27 cellular contexts compared by ENCODE assay signal in genomic region chr15:91946075-91946474, GRCh38.
DNase-seq lines count a peak whose midpoint lies in the region; ATAC-seq and TF ChIP-seq lines count a peak whose summit lies in the region.
"Had no signal": no experiment of that assay in that cellular context is flagged by ENCODE, and none has a peak within 500 bp of the region (broad histone marks: within the 10 kb centered on the region; RNA-seq: fewer than 3 reads in every experiment).

No MANE protein-coding gene starts in this region.

- no peak for DNase-seq in CD14-positive monocyte (ENCODE audit: low spot score)
- DNase-seq in coronary artery (ENCODE audit: low spot score): no peak
- no peak for DNase-seq in neural progenitor cell (ENCODE audit: low spot score)
- DNase-seq in HCEC 1CT: no peak
- DNase-seq: activated CD4-positive, alpha-beta T cell treated with anti-CD3 and anti-CD28 coated beads for 48 hours; CD4-positive, alpha-beta T cell; effector CD4-positive, alpha-beta T cell; erythroblast; foreskin melanocyte; kidney; mesendoderm; MG63; naive thymus-derived CD4-positive, alpha-beta T cell; NCI-H1436 treated with DMSO at 0.1 percent for 48 hours; NCI-H2171; NCI-H748 treated with DMSO at 0.1 percent for 48 hours; OCI-M1; pancreas; stimulated activated CD4-positive, alpha-beta T cell treated with anti-CD3 and anti-CD28 coated beads, Interleukin-15, amount 100 ng/mL, for 24 hours; uterus had no signal

- no peaks in the 10 kb centered on the region for H3K27me3 ChIP-seq in neutrophil
- no peaks in the 10 kb centered on the region for H3K27me3 ChIP-seq in neural progenitor cell
- H3K27me3 ChIP-seq: MG63, pancreas, SJSA1, uterus had no signal

- H3K36me3 ChIP-seq in HEK293 (ENCODE audit: control insufficient read depth in 2 of 2, insufficient read depth in 1 of 2, low read length in 2 of 2): no peaks in the 10 kb centered on the region
- H3K36me3 ChIP-seq in neutrophil: no peaks in the 10 kb centered on the region
- no peaks in the 10 kb centered on the region for H3K36me3 ChIP-seq in neural progenitor cell
- H3K36me3 ChIP-seq: MG63, pancreas, SJSA1, uterus had no signal

- no peak overlapping the region for H3K9ac ChIP-seq in neural progenitor cell

- H2AFZ ChIP-seq in neural progenitor cell (replicated peaks): no peak overlapping the region

- POLR2A ChIA-PET in HEK293 (lab: Yijun Ruan, JAX): no interaction called here

- no peak overlapping the region for H3K4me2 ChIP-seq in neural progenitor cell

- H3K9me3 Mint-ChIP-seq in CD14-positive monocyte: no peaks in the 10 kb centered on the region
- H3K9me3 Mint-ChIP-seq in neural progenitor cell: no peaks in the 10 kb centered on the region
- H3K9me3 Mint-ChIP-seq: activated naive CD4-positive, alpha-beta T cell treated with anti-CD3 and anti-CD28 coated beads, Interleukin-2, amount 50 U/mL, for 72 hours; CD4-positive, alpha-beta T cell; central memory CD8-positive, alpha-beta T cell; naive thymus-derived CD4-positive, alpha-beta T cell had no signal

- TF ChIP-seq CTCF in CD14-positive monocyte (IDR thresholded peaks at IDR 0.05) (no peak), HEK293 (tag by site-specific recombination; IDR thresholded peaks at IDR 0.05) (no peak), coronary artery (IDR thresholded peaks at IDR 0.05) (no peak), neutrophil (IDR thresholded peaks at IDR 0.05) (no peak), neural progenitor cell (IDR thresholded peaks at IDR 0.05) (no peak)

- ATAC-seq in SK-N-SH treated with all-trans-retinoic acid at 6 μM for 48 hours: no peak
- ATAC-seq: activated naive CD4-positive, alpha-beta T cell treated with anti-CD3 and anti-CD28 coated beads, Interleukin-2, amount 50 U/mL, for 72 hours; naive thymus-derived CD4-positive, alpha-beta T cell; pancreas; sciatic nerve had no signal

- H3K79me2 ChIP-seq in neural progenitor cell (ENCODE audit: low read depth): peaks cover 5% of the 10 kb centered on the region

- no peaks in the 10 kb centered on the region for H3K9me3 ChIP-seq in HEK293 (ENCODE audit: control insufficient read depth, insufficient read depth, low read depth, low read length)
- H3K9me3 ChIP-seq in neutrophil: no peaks in the 10 kb centered on the region
- H3K9me3 ChIP-seq in neural progenitor cell (ENCODE audit: low read depth): no peaks in the 10 kb centered on the region
- H3K9me3 ChIP-seq: MG63, pancreas, SJSA1, uterus had no signal

- no peak overlapping the region for H3K4me3 ChIP-seq in HEK293 (ENCODE audit: low read depth, low read length)
- no peak overlapping the region for H3K4me3 ChIP-seq in coronary artery
- no peak overlapping the region for H3K4me3 ChIP-seq in neutrophil (ENCODE audit: low read depth in 1 of 2, low read length in 1 of 2)
- H3K4me3 ChIP-seq in neural progenitor cell: no peak overlapping the region
- H3K4me3 ChIP-seq: MG63, pancreas, SJSA1, uterus had no signal

- no peak overlapping the region for H3K27ac ChIP-seq in HEK293 (ENCODE audit: extremely low read depth, low read depth, low read length)
- peak overlapping the region; percentile 16 to 75 for H3K27ac ChIP-seq in coronary artery
- peak overlapping the region; percentile 91 for H3K27ac ChIP-seq in neutrophil
- no peak overlapping the region for H3K27ac ChIP-seq in neural progenitor cell
- H3K27ac ChIP-seq: SJSA1, uterus had no signal

- CTCF ChIA-PET in HEK293 (lab: Yijun Ruan, JAX): no interaction called here

- H3K4me3 Mint-ChIP-seq in CD14-positive monocyte (peak overlapping the region in 1 of 2 donors; percentile 80), neural progenitor cell (no peak overlapping the region)
- H3K4me3 Mint-ChIP-seq: CD4-positive, alpha-beta T cell; central memory CD8-positive, alpha-beta T cell; naive thymus-derived CD4-positive, alpha-beta T cell had no signal

- H3K27ac Mint-ChIP-seq in CD14-positive monocyte: peak overlapping the region; percentile 97 to 100 (median 99)
- no peak overlapping the region for H3K27ac Mint-ChIP-seq in neural progenitor cell
- H3K27ac Mint-ChIP-seq: CD4-positive, alpha-beta T cell had no signal

- H3K4me1 ChIP-seq in HEK293 (ENCODE audit: control insufficient read depth, insufficient read depth, low read length) (peaks cover 10% of the 10 kb centered on the region), neutrophil (ENCODE audit: control insufficient read depth in 1 of 2, insufficient read depth in 1 of 2, low read depth in 1 of 2, low read length in 1 of 2) (peaks cover 68 to 92% of the 10 kb centered on the region in 2 experiments), neural progenitor cell (peaks cover 34% of the 10 kb centered on the region)
- H3K4me1 ChIP-seq: SJSA1 had no signal

- H4K20me1 ChIP-seq in neural progenitor cell (ENCODE audit: low read depth): peaks cover 4% of the 10 kb centered on the region

- intact Hi-C loops in CD14-positive monocyte (cut with micrococcal nuclease): loop anchor here (5.0 to 10.0 kb wide), 3 partner anchors 91 to 131 kb away; partner anchors contain the start of gene SLCO3A1 (in 1 of the 2)

- peaks cover 15% of the 10 kb centered on the region for H3F3A ChIP-seq in neural progenitor cell (ENCODE audit: low read depth)

- H3K36me3 Mint-ChIP-seq in CD14-positive monocyte (peaks cover 0 to 7% of the 10 kb centered on the region in 2 donors), neural progenitor cell (no peaks in the 10 kb centered on the region)
- H3K36me3 Mint-ChIP-seq: activated naive CD4-positive, alpha-beta T cell treated with anti-CD3 and anti-CD28 coated beads, Interleukin-2, amount 50 U/mL, for 72 hours had no signal

- H3K27me3 Mint-ChIP-seq in CD14-positive monocyte (ENCODE audit: low read depth in 3 of 3) (peaks cover 0 to 2% (median 2%) of the 10 kb centered on the region in 3 donors), neural progenitor cell (ENCODE audit: insufficient read depth, low read depth) (peaks cover 7% of the 10 kb centered on the region)
- H3K27me3 Mint-ChIP-seq: CD4-positive, alpha-beta T cell; central memory CD8-positive, alpha-beta T cell had no signal

- H3K4me1 Mint-ChIP-seq in CD14-positive monocyte (peaks cover 100% of the 10 kb centered on the region), neural progenitor cell (peaks cover 58% of the 10 kb centered on the region)

TF ChIP-seq in HEK293, 187 proteins besides CTCF, POLR2A, EP300 and RAD21:
- TF ChIP-seq ZIC2 (tag by site-specific recombination; IDR thresholded peaks at IDR 0.05) (peak; percentile 38), ZNF530 (tag by site-specific recombination; IDR thresholded peaks at IDR 0.05; ENCODE audit: low read depth) (no peak), ZNF561 (tag by site-specific recombination; IDR thresholded peaks at IDR 0.05; ENCODE audit: borderline replicate concordance) (no peak)
TF ChIP-seq in HEK293: peak in this region for 1.

TF ChIP-seq in SK-N-SH treated with all-trans-retinoic acid at 6 μM for 48 hours, 23 proteins besides CTCF, POLR2A, EP300 and RAD21:
- TF ChIP-seq SNAI2 (CRISPR knock-in tag; IDR thresholded peaks at IDR 0.05) (no peak), ZNF70 (CRISPR knock-in tag; IDR thresholded peaks at IDR 0.05) (no peak)

Comparison
In these comparisons a context has a peak if more than half of its experiments do, and no peak if none do; other contexts are left out.
1. H3K27ac ChIP-seq: peak in coronary artery (2 of 2) and neutrophil (single experiment); none in HEK293 (single experiment) and neural progenitor cell (single experiment).